In the genomic region with DNA sequence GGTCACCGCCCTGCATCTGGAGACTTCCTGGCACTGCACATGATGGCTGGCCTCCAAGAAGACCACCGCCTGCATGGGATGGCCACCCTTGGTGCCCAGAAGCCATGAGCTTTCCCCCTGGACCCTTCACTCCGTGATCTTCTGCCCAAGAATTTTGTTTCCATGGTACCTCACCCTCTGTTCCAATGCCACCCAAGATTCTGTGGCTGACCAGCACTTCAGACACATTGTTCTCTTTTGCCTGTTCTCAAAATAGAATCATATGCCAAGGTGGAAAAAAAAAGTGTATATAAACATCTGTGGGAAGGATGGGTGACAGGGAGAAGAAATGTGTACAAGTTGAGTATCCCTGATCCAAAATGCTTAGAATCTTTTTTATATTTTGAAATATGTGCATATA, we compare ENCODE assay signal across 37 cellular contexts. TPM values are rescaled to one million over a fixed set of nuclear protein-coding genes. Genes with fewer than 3 reads are reported as not detected.
"Had no signal": no experiment of that assay in that cellular context is flagged by ENCODE, and none has a peak within 500 bp of the region (broad histone marks: within the 10 kb centered on the region; RNA-seq: fewer than 3 reads in every experiment).

No MANE protein-coding gene starts in this region.

- H3K4me3 Mint-ChIP-seq: activated naive CD4-positive, alpha-beta T cell treated with anti-CD3 and anti-CD28 coated beads for 36 hours; activated naive CD4-positive, alpha-beta T cell treated with anti-CD3 and anti-CD28 coated beads, Interleukin-2, amount 10 ng/mL, durations not matched to agents 7 days and 5 days; activated naive CD4-positive, alpha-beta T cell treated with anti-CD3 and anti-CD28 coated beads, Interleukin-2, amount 50 U/mL, for 24 hours; activated naive CD8-positive, alpha-beta T cell; activated naive CD8-positive, alpha-beta T cell treated with anti-CD3 and anti-CD28 coated beads for 36 hours; activated naive CD8-positive, alpha-beta T cell treated with anti-CD3 and anti-CD28 coated beads, Interleukin-2, amount 10 ng/mL, durations not matched to agents 7 days and 5 days; activated naive CD8-positive, alpha-beta T cell treated with anti-CD3 and anti-CD28 coated beads, Interleukin-2, amount 50 U/mL, for 24 hours; activated T-cell treated with anti-CD3 and anti-CD28 coated beads, Interleukin-2, amount 50 U/mL, for 24 hours; activated T-cell treated with anti-CD3 and anti-CD28 coated beads, Interleukin-2, amount 50 U/mL, for 4 hours; activated T-cell treated with anti-CD3 and anti-CD28 coated beads, Interleukin-2, amount 50 U/mL, for 72 hours; activated T-helper 1 cell treated with anti-CD3 and anti-CD28 coated beads, Interleukin-12 subunit alpha, Interleukin-12 subunit beta, Interleukin-2, Interleukin-4 antibody, amounts not matched to agents 30 ng/mL and 10 ng/mL and 1 ng/mL, durations not matched to agents 14 hours and 24 hours and 36 hours; activated T-helper 17 cell treated with anti-CD3 and anti-CD28 coated beads, Interleukin-2, amount 50 U/mL, for 72 hours; brain; central memory CD8-positive, alpha-beta T cell had no signal

- H3K36me3 ChIP-seq: adrenal gland, ascending aorta, brain microvascular endothelial cell, breast epithelium, cardiac muscle cell had no signal

- H3K27me3 ChIP-seq: adrenal gland, ascending aorta, body of pancreas, brain microvascular endothelial cell, breast epithelium, cardiac muscle cell had no signal

- ATAC-seq: activated naive CD4-positive, alpha-beta T cell treated with anti-CD3 and anti-CD28 coated beads, Interleukin-2, amount 50 U/mL, for 72 hours; activated naive CD8-positive, alpha-beta T cell treated with anti-CD3 and anti-CD28 coated beads, Interleukin-2, amount 50 U/mL, for 24 hours; activated T-cell treated with anti-CD3 and anti-CD28 coated beads, Interleukin-2, amount 50 U/mL, for 4 hours; activated T-cell treated with anti-CD3 and anti-CD28 coated beads, Interleukin-2, amount 50 U/mL, for 72 hours; activated T-helper 17 cell treated with anti-CD3 and anti-CD28 coated beads, Interleukin-2, amount 50 U/mL, for 72 hours; body of pancreas had no signal

- H3K27ac ChIP-seq: adrenal gland, ascending aorta, body of pancreas, brain microvascular endothelial cell, breast epithelium, cardiac muscle cell had no signal

- H3K4me1 ChIP-seq: adrenal gland, ascending aorta, body of pancreas, breast epithelium had no signal

- H3K4me3 ChIP-seq: adrenal gland, ascending aorta, body of pancreas, breast epithelium, cardiac muscle cell had no signal

- H3K4me1 Mint-ChIP-seq: activated naive CD4-positive, alpha-beta T cell treated with anti-CD3 and anti-CD28 coated beads, Interleukin-2, amount 10 ng/mL, durations not matched to agents 7 days and 5 days; activated naive CD8-positive, alpha-beta T cell treated with anti-CD3 and anti-CD28 coated beads, Interleukin-2, amount 10 ng/mL, durations not matched to agents 7 days and 5 days; brain; central memory CD8-positive, alpha-beta T cell had no signal

- H3K9me3 ChIP-seq: body of pancreas had no signal

- DNase-seq: activated effector memory CD4-positive, alpha-beta T cell treated with anti-CD3 and anti-CD28 coated beads, Interleukin-2, amount 50 U/mL, for 16 hours; activated effector memory CD4-positive, alpha-beta T cell treated with Interleukin-2 at 50 U/mL for 16 hours; activated gamma-delta T cell; activated gamma-delta T cell treated with Interleukin-2 at 50 U/mL for 16 hours; activated naive CD4-positive, alpha-beta T cell; activated naive CD4-positive, alpha-beta T cell treated with anti-CD3 and anti-CD28 coated beads for 36 hours; activated naive CD4-positive, alpha-beta T cell treated with anti-CD3 and anti-CD28 coated beads, Interleukin-2, amount 10 ng/mL, durations not matched to agents 7 days and 5 days; activated naive CD4-positive, alpha-beta T cell treated with anti-CD3 and anti-CD28 coated beads, Interleukin-2, amount 50 U/mL, for 16 hours; activated naive CD4-positive, alpha-beta T cell treated with Interleukin-2 at 50 U/mL for 16 hours; activated naive CD8-positive, alpha-beta T cell treated with anti-CD3 and anti-CD28 coated beads for 36 hours; activated naive CD8-positive, alpha-beta T cell treated with anti-CD3 and anti-CD28 coated beads, Interleukin-2, amount 10 ng/mL, durations not matched to agents 7 days and 5 days; activated naive CD8-positive, alpha-beta T cell treated with anti-CD3 and anti-CD28 coated beads, Interleukin-2, amount 50 U/mL, for 24 hours; activated T-cell treated with anti-CD3 and anti-CD28 coated beads, Interleukin-2, amount 50 U/mL, for 1 hour; activated T-cell treated with anti-CD3 and anti-CD28 coated beads, Interleukin-2, amount 50 U/mL, for 24 hours; activated T-cell treated with anti-CD3 and anti-CD28 coated beads, Interleukin-2, amount 50 U/mL, for 4 hours; activated T-cell treated with anti-CD3 and anti-CD28 coated beads, Interleukin-2, amount 50 U/mL, for 48 hours; activated T-cell treated with anti-CD3 and anti-CD28 coated beads, Interleukin-2, amount 50 U/mL, for 72 hours; adrenal gland; amniotic stem cell; amygdala; anterior cingulate cortex; aorta; body of pancreas; brain microvascular endothelial cell; central memory CD4-positive, alpha-beta T cell; cerebellar nuclear complex had no signal

- H3K27ac Mint-ChIP-seq: activated naive CD4-positive, alpha-beta T cell treated with anti-CD3 and anti-CD28 coated beads for 36 hours; activated naive CD4-positive, alpha-beta T cell treated with anti-CD3 and anti-CD28 coated beads, Interleukin-2, amount 10 ng/mL, durations not matched to agents 7 days and 5 days; activated naive CD4-positive, alpha-beta T cell treated with anti-CD3 and anti-CD28 coated beads, Interleukin-2, amount 50 U/mL, for 24 hours; activated naive CD4-positive, alpha-beta T cell treated with anti-CD3 and anti-CD28 coated beads, Interleukin-2, amount 50 U/mL, for 72 hours; activated naive CD8-positive, alpha-beta T cell; activated naive CD8-positive, alpha-beta T cell treated with anti-CD3 and anti-CD28 coated beads for 36 hours; activated naive CD8-positive, alpha-beta T cell treated with anti-CD3 and anti-CD28 coated beads, Interleukin-2, amount 10 ng/mL, durations not matched to agents 7 days and 5 days; activated naive CD8-positive, alpha-beta T cell treated with anti-CD3 and anti-CD28 coated beads, Interleukin-2, amount 50 U/mL, for 24 hours; activated T-cell treated with anti-CD3 and anti-CD28 coated beads, Interleukin-2, amount 50 U/mL, for 24 hours; activated T-cell treated with anti-CD3 and anti-CD28 coated beads, Interleukin-2, amount 50 U/mL, for 72 hours; activated T-helper 1 cell treated with anti-CD3 and anti-CD28 coated beads, Interleukin-12 subunit alpha, Interleukin-12 subunit beta, Interleukin-2, Interleukin-4 antibody, amounts not matched to agents 30 ng/mL and 10 ng/mL and 1 ng/mL, durations not matched to agents 14 hours and 24 hours and 36 hours; activated T-helper 17 cell treated with anti-CD3 and anti-CD28 coated beads, Interleukin-2, amount 50 U/mL, for 72 hours; activated T-helper 2 cell treated with anti-CD3 and anti-CD28 coated beads, Interferon-gamma antibody, Interleukin-2, Interleukin-4, amounts not matched to agents 10 μg/mL and 5 μg/mL and 100 μg/mL, durations not matched to agents 14 hours and 24 hours and 36 hours; brain had no signal

RNA-seq across cellular contexts. Expression of gene HTR7, which starts 12.1 kb away (rescaled TPM):
- total RNA-seq: activated naive CD8-positive, alpha-beta T cell treated with anti-CD3 and anti-CD28 coated beads for 36 hours; activated T-cell treated with anti-CD3 and anti-CD28 coated beads, Interleukin-2, amount 50 U/mL, for 4 hours; activated T-helper 1 cell treated with anti-CD3 and anti-CD28 coated beads, Interleukin-12 subunit alpha, Interleukin-12 subunit beta, Interleukin-2, Interleukin-4 antibody, amounts not matched to agents 30 ng/mL and 10 ng/mL and 1 ng/mL, durations not matched to agents 14 hours and 24 hours and 36 hours; activated T-helper 2 cell treated with anti-CD3 and anti-CD28 coated beads, Interferon-gamma antibody, Interleukin-2, Interleukin-4, amounts not matched to agents 10 μg/mL and 5 μg/mL and 100 μg/mL, durations not matched to agents 14 hours and 24 hours and 36 hours; body of pancreas; cardiac muscle cell had no signal
- polyA plus RNA-seq: cardiac muscle cell had no signal
